Comparison of ENCODE assay signal across 9 cellular contexts in genomic region chr1:25837253-25837875, GRCh38. TPM values are rescaled to one million over a fixed set of nuclear protein-coding genes. Genes with fewer than 3 reads are reported as not detected.
A peak's percentile ranks its signal among the peaks of the same experiment; 100 is the strongest.
DNase-seq lines count a peak whose midpoint lies in the region; ATAC-seq and TF ChIP-seq lines count a peak whose summit lies in the region.
"Had no signal": no experiment of that assay in that cellular context is flagged by ENCODE, and none has a peak within 500 bp of the region (broad histone marks: within the 10 kb centered on the region; RNA-seq: fewer than 3 reads in every experiment).

No MANE protein-coding gene starts in this region.

- H3K27ac ChIP-seq in OCI-LY3 (ENCODE audit: low read length) (no peak overlapping the region), stomach (peak overlapping the region in 1 of 5 donors; percentile 22)
- no peak overlapping the region for H3K27ac ChIP-seq in CD4-positive, alpha-beta memory T cell (ENCODE audit: low read depth, low read length)

- no peaks in the 10 kb centered on the region for H4K20me1 ChIP-seq in OCI-LY3 (ENCODE audit: insufficient read depth, low read length)

- TF ChIP-seq CTCF in OCI-LY3 (IDR thresholded peaks at IDR 0.05; ENCODE audit: low read depth, low read length) (peak; percentile 39), fibroblast of mammary gland (conservative IDR thresholded peaks at IDR 0.05; ENCODE audit: control insufficient read depth, insufficient read depth, low read depth, low read length) (peak; percentile 36), stomach (IDR thresholded peaks at IDR 0.05) (peak in 3 of 7 experiments; percentile 35 to 62 (median 40))

- H3K4me3 Mint-ChIP-seq in CD4-positive, alpha-beta memory T cell: no peak overlapping the region
- H3K4me3 Mint-ChIP-seq: memory B cell had no signal

- H3K36me3 Mint-ChIP-seq in CD4-positive, alpha-beta memory T cell: peaks cover 13 to 14% of the 10 kb centered on the region in 2 donors

- no peak for TF ChIP-seq EP300 in stomach (IDR thresholded peaks at IDR 0.05)

- no peaks in the 10 kb centered on the region; the same call in 1 of the 2 replicates for H3K79me2 ChIP-seq in OCI-LY3 (ENCODE audit: low read length)

- H3K27me3 ChIP-seq in OCI-LY3 (ENCODE audit: low read depth, low read length) (no peaks in the 10 kb centered on the region), stomach (no peaks in the 10 kb centered on the region)
- no peaks in the 10 kb centered on the region for H3K27me3 ChIP-seq in CD4-positive, alpha-beta memory T cell (ENCODE audit: insufficient read depth, low read length)

- 36 to 72% (median 61%) methylated on average over 1 of the region's 1 CpG for WGBS in stomach, 5 donors

- TF ChIP-seq POLR2A in stomach (IDR thresholded peaks at IDR 0.05): no peak

- no peak overlapping the region for H3K4me2 ChIP-seq in OCI-LY3 (ENCODE audit: low read length)

- H3K36me3 ChIP-seq in OCI-LY3 (replicated peaks; ENCODE audit: low read depth, low read length): peaks cover 9% of the 10 kb centered on the region
- H3K36me3 ChIP-seq in CD4-positive, alpha-beta memory T cell (ENCODE audit: insufficient read depth, low read length): peaks cover 23% of the 10 kb centered on the region
- peaks cover 12 to 37% (median 26%) of the 10 kb centered on the region in 4 donors for H3K36me3 ChIP-seq in stomach

- H3K9me3 Mint-ChIP-seq in CD4-positive, alpha-beta memory T cell: peaks cover 0 to 9% (median 4%) of the 10 kb centered on the region in 8 donors

- H3K9ac ChIP-seq in OCI-LY3 (ENCODE audit: low read length): no peak overlapping the region

- CTCF ChIA-PET in CD4-positive, alpha-beta memory T cell (lab: Charles Lee; ENCODE audit: partially characterized antibody): interaction anchor here (0.7 kb wide), 1 partner anchor 58 kb away, joined by 3 read pairs; no protein-coding TSS in a partner anchor

- intact Hi-C loops in left ventricle myocardium superior (cut with micrococcal nuclease) (no loop called here), Right ventricle myocardium inferior (cut with DNase I) (no loop called here), stomach (cut with DNase I; ENCODE audit: low total_unique reads) (no loop called here)
- intact Hi-C loops in CD4-positive, alpha-beta memory T cell (cut with micrococcal nuclease): no loop called here

- no peaks in the 10 kb centered on the region for H3K27me3 Mint-ChIP-seq in CD4-positive, alpha-beta memory T cell
- H3K27me3 Mint-ChIP-seq: memory B cell had no signal

- H3K4me1 ChIP-seq in OCI-LY3 (ENCODE audit: low read length): no peaks in the 10 kb centered on the region
- peaks cover 3% of the 10 kb centered on the region for H3K4me1 ChIP-seq in CD4-positive, alpha-beta memory T cell (ENCODE audit: insufficient read depth, low read length)
- peaks cover 0 to 16% (median 7%) of the 10 kb centered on the region in 4 donors for H3K4me1 ChIP-seq in stomach

- ATAC-seq in left ventricle myocardium superior: peak; percentile 16
- no peak for ATAC-seq in Right ventricle myocardium inferior
- ATAC-seq in HG02885 (IDR thresholded peaks at IDR 0.05; ENCODE audit: poor library complexity, unreplicated experiment): no peak
- ATAC-seq in GM21576 (IDR thresholded peaks at IDR 0.05; ENCODE audit: unreplicated experiment): no peak

- H3K27ac Mint-ChIP-seq in CD4-positive, alpha-beta memory T cell: peak overlapping the region in 1 of 7 donors; percentile 1
- H3K27ac Mint-ChIP-seq: memory B cell had no signal

- no peak overlapping the region for H2AFZ ChIP-seq in OCI-LY3 (ENCODE audit: low read depth, low read length)

- DNase-seq in left ventricle myocardium superior: no peak
- no peak for DNase-seq in Right ventricle myocardium inferior (ENCODE audit: missing footprints)
- no peak for DNase-seq in fibroblast of mammary gland (ENCODE audit: low read depth)
- DNase-seq in CD4-positive, alpha-beta memory T cell: no peak
- DNase-seq in stomach: no peak

- POLR2A ChIA-PET in CD4-positive, alpha-beta memory T cell (lab: Charles Lee; ENCODE audit: partially characterized antibody): no interaction called here

- no peaks in the 10 kb centered on the region for H3K4me1 Mint-ChIP-seq in CD4-positive, alpha-beta memory T cell
- H3K4me1 Mint-ChIP-seq: memory B cell had no signal

- H3K9me3 ChIP-seq in OCI-LY3 (ENCODE audit: insufficient read depth, low read length) (no peaks in the 10 kb centered on the region), stomach (no peaks in the 10 kb centered on the region)
- H3K9me3 ChIP-seq in CD4-positive, alpha-beta memory T cell (ENCODE audit: control insufficient read depth in 1 of 2, low read length in 2 of 2): no peaks in the 10 kb centered on the region

- H3K4me3 ChIP-seq in OCI-LY3 (ENCODE audit: low read length) (no peak overlapping the region), fibroblast of mammary gland (ENCODE audit: control insufficient read depth, low read depth, low read length) (no peak overlapping the region), stomach (no peak overlapping the region)
- H3K4me3 ChIP-seq in CD4-positive, alpha-beta memory T cell (ENCODE audit: low read length in 2 of 2): no peak overlapping the region

RNA-seq across cellular contexts. Expression of gene MTFR1L, which starts 17.6 kb away (rescaled TPM):
- 227 TPM for total RNA-seq in left ventricle myocardium superior
- total RNA-seq in Right ventricle myocardium inferior: 206 TPM
- total RNA-seq in CD4-positive, alpha-beta memory T cell: 10 to 100 TPM; 53.3 to 57.2 TPM
- 10 to 100 TPM; 27.5 to 58.4 TPM for polyA plus RNA-seq in CD4-positive, alpha-beta memory T cell
- total RNA-seq in stomach: 100 to 1,000 TPM in 3 of 5 donors, 10 to 100 TPM in 2; 39.3 to 301 (median 107) TPM
- 10 to 100 TPM; 41.1 to 52.4 (median 49.5) TPM for polyA plus RNA-seq in stomach

RNA-seq across cellular contexts. Expression of gene AUNIP, which starts 21.9 kb away (rescaled TPM):
- total RNA-seq in left ventricle myocardium superior: not detected
- total RNA-seq in Right ventricle myocardium inferior: not detected
- not detected for total RNA-seq in CD4-positive, alpha-beta memory T cell
- not detected for polyA plus RNA-seq in CD4-positive, alpha-beta memory T cell
- total RNA-seq in stomach: 1 to 10 TPM in 1 of 5 donors, under 1 TPM in 1, not detected in 3; 0.87 to 2.8 TPM
- 1 to 10 TPM in 1 of 3 donors, under 1 TPM in 2; 0.68 to 1.5 (median 1.00) TPM for polyA plus RNA-seq in stomach

RNA-seq across cellular contexts. Expression of gene SELENON, which starts 37.4 kb away (rescaled TPM):
- 46.3 TPM for total RNA-seq in left ventricle myocardium superior
- total RNA-seq in Right ventricle myocardium inferior: 45.7 TPM
- total RNA-seq in CD4-positive, alpha-beta memory T cell: 10 to 100 TPM; 24.8 to 26.2 TPM
- 1 to 10 TPM in 1 of 2 donors, under 1 TPM in 1; 0.65 to 6.5 TPM for polyA plus RNA-seq in CD4-positive, alpha-beta memory T cell
- total RNA-seq in stomach: 10 to 100 TPM in 4 of 5 donors, 1 to 10 TPM in 1; 1.7 to 81.1 (median 18.3) TPM
- polyA plus RNA-seq in stomach: 10 to 100 TPM in 2 of 3 donors, 1 to 10 TPM in 1; 9.5 to 29.4 (median 21.7) TPM

RNA-seq across cellular contexts. Expression of gene PAQR7, which starts 38.1 kb away (rescaled TPM):
- total RNA-seq in left ventricle myocardium superior: 2.0 TPM
- 2.2 TPM for total RNA-seq in Right ventricle myocardium inferior
- total RNA-seq in CD4-positive, alpha-beta memory T cell: 1 to 10 TPM; 2.1 to 2.6 TPM
- polyA plus RNA-seq in CD4-positive, alpha-beta memory T cell: under 1 TPM in 1 of 2 donors, not detected in 1; 0.29 TPM
- 1 to 10 TPM; 1.8 to 9.9 (median 5.3) TPM for total RNA-seq in stomach
- 10 to 100 TPM in 1 of 3 donors, 1 to 10 TPM in 2; 4.3 to 10.5 (median 5.4) TPM for polyA plus RNA-seq in stomach
